In genomic region chr11:77074626-77075221, GRCh38 we compare ENCODE assay signal across 1 cellular context.
TF ChIP-seq lines count a peak whose summit lies in the region.

No MANE protein-coding gene starts in this region.

TF ChIP-seq in IMR-90, 13 proteins besides CTCF, POLR2A, EP300 and RAD21 (continued from another document):
- no peak for TF ChIP-seq USF2 (IDR thresholded peaks at IDR 0.05; ENCODE audit: low read depth, low read length)
